10 cellular contexts compared by ENCODE assay signal in genomic region chr3:148366743-148367410, GRCh38.
DNase-seq lines count a peak whose midpoint lies in the region; ATAC-seq, FAIRE-seq and TF ChIP-seq lines count a peak whose summit lies in the region.
"Had no signal": no experiment of that assay in that cellular context is flagged by ENCODE, and none has a peak within 500 bp of the region (broad histone marks: within the 10 kb centered on the region; RNA-seq: fewer than 3 reads in every experiment).

No MANE protein-coding gene starts in this region.

- H2AFZ ChIP-seq in OCI-LY7 (ENCODE audit: low read length) = no peak overlapping the region
- H2AFZ ChIP-seq: parathyroid adenoma had no signal

- H3K4me1 ChIP-seq in OCI-LY7 (ENCODE audit: insufficient read depth, low read length, poor library complexity, severe bottlenecking) = no peaks in the 10 kb centered on the region
- no peaks in the 10 kb centered on the region for H3K4me1 ChIP-seq in prostate gland (replicated peaks)
- H3K4me1 ChIP-seq in ovary (ENCODE audit: insufficient read depth) = no peaks in the 10 kb centered on the region

- TF ChIP-seq CTCF in D721Med (IDR thresholded peaks at IDR 0.05; ENCODE audit: insufficient read depth, missing control alignments) (peak; percentile 25), OCI-LY7 (conservative IDR thresholded peaks at IDR 0.05; ENCODE audit: low read length) (peak; percentile 45; the same call in 1 of the 2 replicates), prostate gland (IDR thresholded peaks at IDR 0.05) (no peak), ovary (IDR thresholded peaks at IDR 0.05) (no peak)

- intact Hi-C loops in OCI-LY7 (cut with micrococcal nuclease; ENCODE audit: unreplicated experiment) (loop anchor here (2.0 kb wide), 1 partner anchor 58 kb away; no protein-coding TSS in a partner anchor), prostate gland (cut with DNase I) (no loop called here), ovary (cut with DNase I) (no loop called here)

- H3K9me2 ChIP-seq in OCI-LY7 (ENCODE audit: insufficient read depth, low read length) = no peaks in the 10 kb centered on the region

- H4K20me1 ChIP-seq in OCI-LY7 (ENCODE audit: insufficient read depth, low read length) = no peaks in the 10 kb centered on the region; the same call in 1 of the 2 replicates

- CTCF ChIA-PET in OCI-LY7 (lab: Charles Lee; ENCODE audit: unreplicated experiment) = no interaction called here

- DNase-seq in D721Med (ENCODE audit: insufficient read length, low spot score) (no peak), OCI-LY7 (ENCODE audit: low spot score) (no peak), foreskin melanocyte (peak; percentile 48), prostate gland (ENCODE audit: low spot score) (no peak), ovary (no peak)
- DNase-seq: activated CD4-positive, alpha-beta T cell treated with anti-CD3 and anti-CD28 coated beads, Interleukin-2, amount 50 U/mL, for 1 hour had no signal

- no peak for FAIRE-seq in D721Med (lab: Jason Lieb, UNC)

- H3K36me3 ChIP-seq in OCI-LY7 (ENCODE audit: insufficient read depth, low read length) = no peaks in the 10 kb centered on the region
- no peaks in the 10 kb centered on the region for H3K36me3 ChIP-seq in prostate gland
- no peaks in the 10 kb centered on the region for H3K36me3 ChIP-seq in ovary

- H3K4me2 ChIP-seq in OCI-LY7 (ENCODE audit: low read length) = no peak overlapping the region

- H3K79me2 ChIP-seq in OCI-LY7 (ENCODE audit: insufficient read depth, low read depth, low read length) = no peaks in the 10 kb centered on the region
- H3K79me2 ChIP-seq: parathyroid adenoma had no signal

- WGBS in prostate gland = 69% methylated on average over 7 of the region's 7 CpGs
- whole genome bisulfite sequencing in ovary, 3 donors = 68 to 70% (median 70%) methylated on average over 7 of the region's 7 CpGs

- TF ChIP-seq POLR2A in prostate gland (IDR thresholded peaks at IDR 0.05) (no peak), ovary (IDR thresholded peaks at IDR 0.05) (no peak)

- H3K4me3 ChIP-seq in OCI-LY7 (ENCODE audit: low read depth, low read length, poor library complexity, severe bottlenecking) (no peak overlapping the region), prostate gland (no peak overlapping the region), ovary (no peak overlapping the region)

- H3K27me3 ChIP-seq in prostate gland (replicated peaks; ENCODE audit: insufficient read depth) = no peaks in the 10 kb centered on the region
- no peaks in the 10 kb centered on the region for H3K27me3 ChIP-seq in ovary

- ATAC-seq in HG02798 (IDR thresholded peaks at IDR 0.05; ENCODE audit: poor library complexity, unreplicated experiment) = peak; percentile 58
- ATAC-seq in HG03469 (IDR thresholded peaks at IDR 0.05; ENCODE audit: unreplicated experiment) = no peak
- no peak for ATAC-seq in GM21381 (IDR thresholded peaks at IDR 0.05; ENCODE audit: unreplicated experiment)

- no peak for TF ChIP-seq EP300 in ovary (IDR thresholded peaks at IDR 0.05)

- POLR2A ChIA-PET in OCI-LY7 (lab: Charles Lee) = interaction anchor here (0.7 to 1.2 kb wide), 2 partner anchors 14 to 1149 kb away, joined by 5 read pairs; no protein-coding TSS in a partner anchor

- no peaks in the 10 kb centered on the region for H3K9me3 ChIP-seq in OCI-LY7 (ENCODE audit: low read length)
- H3K9me3 ChIP-seq in prostate gland = no peaks in the 10 kb centered on the region
- H3K9me3 ChIP-seq in ovary = no peaks in the 10 kb centered on the region

- BruUV-seq in OCI-LY7 (replicated peaks; lab: Mats Ljungman, UMichigan) = no TSS peak

- H3K27ac ChIP-seq in OCI-LY7 (ENCODE audit: low read depth, low read length, poor library complexity, severe bottlenecking) = no peak overlapping the region
- H3K27ac ChIP-seq in prostate gland = no peak overlapping the region
- no peak overlapping the region for H3K27ac ChIP-seq in ovary

Comparison
In these comparisons a context has a peak if more than half of its experiments do, and no peak if none do; other contexts are left out.
1. CTCF ChIP-seq: peak in D721Med (single experiment) and OCI-LY7 (single experiment); none in prostate gland (0 of 4) and ovary (0 of 3).